In the genomic region with DNA sequence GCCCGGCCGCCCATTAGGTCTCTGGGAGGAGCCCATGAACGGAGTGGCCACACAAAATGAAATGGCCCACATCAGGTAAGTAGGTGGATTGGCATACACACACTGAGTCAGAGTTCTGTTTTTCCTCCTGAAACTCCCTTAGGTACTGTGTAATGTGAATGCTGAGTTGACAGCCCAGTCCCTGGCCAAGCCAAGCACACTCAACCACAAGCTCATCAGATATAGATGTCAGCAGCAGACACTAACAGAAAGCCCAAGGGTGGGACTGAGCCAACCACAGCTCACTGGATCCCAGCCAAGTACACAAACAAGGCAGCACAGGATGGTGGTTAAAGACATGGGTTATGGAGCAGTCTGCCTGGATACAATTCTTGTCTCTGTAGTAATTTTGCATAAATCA, we compare ENCODE assay signal across 12 cellular contexts.
DNase-seq lines count a peak whose midpoint lies in the region; ATAC-seq and TF ChIP-seq lines count a peak whose summit lies in the region.
"Had no signal": no experiment of that assay in that cellular context is flagged by ENCODE, and none has a peak within 500 bp of the region (broad histone marks: within the 10 kb centered on the region; RNA-seq: fewer than 3 reads in every experiment).

No MANE protein-coding gene starts in this region.

- no peak overlapping the region for H3K4me3 ChIP-seq in epithelial cell of esophagus (ENCODE audit: low read length)
- H3K4me3 ChIP-seq in prostate gland = no peak overlapping the region

- H3K4me1 ChIP-seq in prostate gland (replicated peaks) = no peaks in the 10 kb centered on the region

- H3K9me3 ChIP-seq in prostate gland = no peaks in the 10 kb centered on the region

- H3K27ac ChIP-seq in prostate gland = no peak overlapping the region
- H3K27ac ChIP-seq in RWPE1 = no peak overlapping the region
- H3K27ac ChIP-seq: 22Rv1 had no signal

- TF ChIP-seq POLR2A in prostate gland (IDR thresholded peaks at IDR 0.05) = no peak

- no peak for TF ChIP-seq CTCF in epithelial cell of esophagus (IDR thresholded peaks at IDR 0.05; ENCODE audit: insufficient read depth, low read depth, low read length, missing control alignments)
- TF ChIP-seq CTCF in prostate gland (IDR thresholded peaks at IDR 0.05) = no peak
- no peak for TF ChIP-seq CTCF in RWPE1 (conservative IDR thresholded peaks at IDR 0.05; ENCODE audit: low read depth)

- WGBS in prostate gland = 82% methylated on average over 3 of the region's 3 CpGs

- intact Hi-C loops in prostate gland (cut with DNase I) = no loop called here

- no peaks in the 10 kb centered on the region for H3K36me3 ChIP-seq in prostate gland

- ATAC-seq in GM21390 (IDR thresholded peaks at IDR 0.05; ENCODE audit: unreplicated experiment) (no peak), GM19455 (IDR thresholded peaks at IDR 0.05; ENCODE audit: unreplicated experiment) (no peak)

- DNase-seq in NCI-H1105 treated with DMSO at 0.1 percent for 48 hours (lab: John Stamatoyannopoulos, UW) (peak; percentile 15), NCI-H1105 (lab: John Stamatoyannopoulos, UW) (no peak), NCI-H69 (lab: John Stamatoyannopoulos, UW) (peak; percentile 67), epithelial cell of esophagus (ENCODE audit: low read depth) (peak; percentile 94), prostate gland (ENCODE audit: low spot score) (peak; percentile 71), RWPE1 (ENCODE audit: low spot score) (no peak)
- DNase-seq: activated gamma-delta T cell treated with Interleukin-2 at 50 U/mL for 16 hours; effector CD8-positive, alpha-beta T cell; NK-92 treated with Interleukin-12 subunit alpha and Interleukin-12 subunit beta, amount 100 ng/mL, for 24 hours had no signal

- POLR2A ChIA-PET in RWPE1 (lab: Yijun Ruan, JAX; ENCODE audit: low non-redundant PET) = no interaction called here

- CTCF ChIA-PET in RWPE1 (lab: Yijun Ruan, JAX) = no interaction called here

- H3K27me3 ChIP-seq in prostate gland (replicated peaks; ENCODE audit: insufficient read depth) = no peaks in the 10 kb centered on the region

Comparison
In these comparisons a context has a peak if more than half of its experiments do, and no peak if none do; other contexts are left out.
1. DNase-seq: peak in NCI-H1105 treated with DMSO at 0.1 percent for 48 hours (single experiment), NCI-H69 (single experiment), epithelial cell of esophagus (single experiment) and prostate gland (single experiment); none in NCI-H1105 (single experiment) and RWPE1 (single experiment).